In the genomic region with DNA sequence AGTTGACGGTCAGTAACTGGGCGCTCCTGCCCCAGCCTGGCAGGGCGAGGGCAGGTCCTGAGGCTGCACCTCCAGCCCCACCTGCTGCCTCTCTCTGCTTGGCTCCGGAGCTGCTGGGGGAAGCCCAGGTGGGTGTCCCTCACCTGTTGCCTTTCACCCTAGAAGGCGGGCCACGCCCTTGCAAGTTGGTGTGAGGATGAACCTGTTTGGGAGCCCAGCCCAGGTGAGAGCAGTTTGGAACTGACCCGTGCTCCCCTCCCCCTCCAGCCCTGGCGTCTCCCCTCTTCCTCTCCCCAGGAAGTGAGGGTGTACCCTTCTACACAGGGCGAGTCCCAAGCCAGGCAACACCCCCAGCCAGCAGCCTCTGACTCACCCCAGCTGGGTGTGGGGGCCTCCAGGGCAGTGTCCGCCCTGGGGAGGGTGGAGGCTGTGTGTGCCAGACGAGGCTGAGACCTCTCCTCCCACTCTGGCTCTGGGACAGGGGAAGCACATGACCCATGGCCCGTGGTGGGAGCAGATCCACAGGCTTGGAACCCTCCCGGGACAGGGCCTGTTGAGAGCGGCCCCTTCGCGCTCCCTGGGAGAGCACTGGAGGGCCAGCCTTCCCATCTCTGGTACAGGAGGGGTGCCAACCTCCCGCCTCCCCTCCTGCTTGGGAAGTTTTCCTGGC, we compare ENCODE assay signal across 9 cellular contexts. TPM values are rescaled to one million over a fixed set of nuclear protein-coding genes. Genes with fewer than 3 reads are reported as not detected.
A peak's percentile ranks its signal among the peaks of the same experiment; 100 is the strongest.
DNase-seq lines count a peak whose midpoint lies in the region; ATAC-seq and TF ChIP-seq lines count a peak whose summit lies in the region.
"Had no signal": no experiment of that assay in that cellular context is flagged by ENCODE, and none has a peak within 500 bp of the region (broad histone marks: within the 10 kb centered on the region; RNA-seq: fewer than 3 reads in every experiment).

No MANE protein-coding gene starts in this region.

- intact Hi-C loops in transverse colon (cut with DNase I; ENCODE audit: low total_unique reads), result no loop called here

- TF ChIP-seq CTCF in AG10803 (conservative IDR thresholded peaks at IDR 0.05; ENCODE audit: low read length) (no peak), transverse colon (IDR thresholded peaks at IDR 0.05) (no peak)

- peak overlapping the region; percentile 84 to 87 (median 86) for H3K27ac ChIP-seq in transverse colon
- H3K27ac ChIP-seq: cardiac muscle cell had no signal

- in situ Hi-C loops in transverse colon (cut with MboI; ENCODE audit: low pct_ligation_motif_present in 1 of 4, low pct_unique_long_range_greater_than_20kb in 1 of 4, low sequenced_read_pairs in 3 of 4), result no loop called here

- TF ChIP-seq POLR2A in transverse colon (IDR thresholded peaks at IDR 0.05), result peak; percentile 58

- H3K4me3 ChIP-seq in AG10803 (ENCODE audit: low read length) (peak overlapping the region; percentile 40), transverse colon (peak overlapping the region in 1 of 4 donors; percentile 21)
- H3K4me3 ChIP-seq: cardiac muscle cell had no signal

- 45% methylated on average over 13 of the region's 17 CpGs; no CpG with 5 or more reads in 1 of the 2 donors for WGBS in transverse colon (ENCODE audit: low coverage in 1 of 2), 2 donors

- DNase-seq in AG10803 (ENCODE audit: low read depth) (peak; percentile 88), NCI-H460 (ENCODE audit: extremely low read depth, low read depth) (peak; percentile 34), dermis blood vessel endothelial cell (peak; percentile 85), medulla oblongata (ENCODE audit: extremely low spot score) (peak; percentile 94), transverse colon (peak; percentile 89), NCI-H446 treated with DMSO at 0.1 percent for 48 hours (lab: John Stamatoyannopoulos, UW) (no peak), NCI-H2107 treated with DMSO at 0.1 percent for 48 hours (lab: John Stamatoyannopoulos, UW; ENCODE audit: unreplicated experiment) (no peak)

- no peak for TF ChIP-seq EP300 in transverse colon (IDR thresholded peaks at IDR 0.05; ENCODE audit: low read depth)

- H3K4me1 ChIP-seq in transverse colon, result peaks cover 21 to 45% (median 31%) of the 10 kb centered on the region in 4 donors

- ATAC-seq in HG02852 (IDR thresholded peaks at IDR 0.05; ENCODE audit: unreplicated experiment), result no peak

- no peaks in the 10 kb centered on the region for H3K9me3 ChIP-seq in transverse colon

- H3K36me3 ChIP-seq in transverse colon, result peaks cover 0 to 16% (median 4%) of the 10 kb centered on the region in 4 donors

- H3K27me3 ChIP-seq in transverse colon, result no peaks in the 10 kb centered on the region
- H3K27me3 ChIP-seq: cardiac muscle cell had no signal

RNA-seq across cellular contexts. Expression of a gene that starts 10.4 kb away (rescaled TPM):
- total RNA-seq in NCI-H460 (2014; rRNA removed; shearing (Covaris generic)), result 21.7 and 22.2 TPM in 2 replicates
- 9.3 and 11.7 TPM in 2 replicates for polyA plus RNA-seq in NCI-H460 (2014; cell fraction: nucleus; rRNA removed)
- total RNA-seq in dermis blood vessel endothelial cell (102 and 154 TPM in 2 replicates), transverse colon (100 to 1,000 TPM in 1 of 4 donors, 10 to 100 TPM in 3; 29.4 to 116 (median 35.5) TPM)

RNA-seq across cellular contexts. Expression of a gene that starts 10.6 kb away (rescaled TPM):
- total RNA-seq in NCI-H460 (2014; rRNA removed; shearing (Covaris generic)), result 11.7 and 11.8 TPM in 2 replicates
- polyA plus RNA-seq in NCI-H460 (2014; cell fraction: nucleus; rRNA removed), result 77.0 and 96.1 TPM in 2 replicates
- total RNA-seq in dermis blood vessel endothelial cell (5.3 and 9.7 TPM in 2 replicates), transverse colon (1 to 10 TPM in 2 of 4 donors, not detected in 2; 1.6 to 3.5 TPM)

RNA-seq across cellular contexts. Expression of a gene that starts 28.4 kb away (rescaled TPM):
- not detected in 2 replicates for total RNA-seq in NCI-H460 (2014; rRNA removed; shearing (Covaris generic))
- not detected in 2 replicates for polyA plus RNA-seq in NCI-H460 (2014; cell fraction: nucleus; rRNA removed)
- total RNA-seq in dermis blood vessel endothelial cell, result 0.85 TPM in 1 of 2 replicates, not detected in the other
- total RNA-seq in transverse colon, result 10 to 100 TPM in 1 of 4 donors, 1 to 10 TPM in 3; 3.2 to 22.4 (median 5.5) TPM

RNA-seq across cellular contexts. Expression of a gene that starts 55.0 kb away (rescaled TPM):
- 18.3 and 20.6 TPM in 2 replicates for total RNA-seq in NCI-H460 (2014; rRNA removed; shearing (Covaris generic))
- polyA plus RNA-seq in NCI-H460 (2014; cell fraction: nucleus; rRNA removed), result 23.8 and 24.8 TPM in 2 replicates
- total RNA-seq in dermis blood vessel endothelial cell, result 38.4 and 45.6 TPM in 2 replicates
- 10 to 100 TPM in 3 of 4 donors, 1 to 10 TPM in 1; 9.2 to 20.6 (median 11.7) TPM for total RNA-seq in transverse colon

RNA-seq across cellular contexts. Expression of a gene that starts 55.1 kb away (rescaled TPM):
- 42.5 and 47.7 TPM in 2 replicates for total RNA-seq in NCI-H460 (2014; rRNA removed; shearing (Covaris generic))
- 56.0 and 65.5 TPM in 2 replicates for polyA plus RNA-seq in NCI-H460 (2014; cell fraction: nucleus; rRNA removed)
- total RNA-seq in dermis blood vessel endothelial cell (45.6 and 94.3 TPM in 2 replicates), transverse colon (10 to 100 TPM; 18.0 to 79.3 (median 38.4) TPM)

Comparison
In these comparisons a context has a peak if more than half of its experiments do, and no peak if none do; other contexts are left out.
1. DNase-seq: peak in AG10803 (single experiment), NCI-H460 (single experiment), dermis blood vessel endothelial cell (single experiment), medulla oblongata (single experiment) and transverse colon (single experiment); none in NCI-H446 treated with DMSO at 0.1 percent for 48 hours (single experiment) and NCI-H2107 treated with DMSO at 0.1 percent for 48 hours (single experiment).